ENCODE assay signal across 9 cellular contexts in the genomic region with DNA sequence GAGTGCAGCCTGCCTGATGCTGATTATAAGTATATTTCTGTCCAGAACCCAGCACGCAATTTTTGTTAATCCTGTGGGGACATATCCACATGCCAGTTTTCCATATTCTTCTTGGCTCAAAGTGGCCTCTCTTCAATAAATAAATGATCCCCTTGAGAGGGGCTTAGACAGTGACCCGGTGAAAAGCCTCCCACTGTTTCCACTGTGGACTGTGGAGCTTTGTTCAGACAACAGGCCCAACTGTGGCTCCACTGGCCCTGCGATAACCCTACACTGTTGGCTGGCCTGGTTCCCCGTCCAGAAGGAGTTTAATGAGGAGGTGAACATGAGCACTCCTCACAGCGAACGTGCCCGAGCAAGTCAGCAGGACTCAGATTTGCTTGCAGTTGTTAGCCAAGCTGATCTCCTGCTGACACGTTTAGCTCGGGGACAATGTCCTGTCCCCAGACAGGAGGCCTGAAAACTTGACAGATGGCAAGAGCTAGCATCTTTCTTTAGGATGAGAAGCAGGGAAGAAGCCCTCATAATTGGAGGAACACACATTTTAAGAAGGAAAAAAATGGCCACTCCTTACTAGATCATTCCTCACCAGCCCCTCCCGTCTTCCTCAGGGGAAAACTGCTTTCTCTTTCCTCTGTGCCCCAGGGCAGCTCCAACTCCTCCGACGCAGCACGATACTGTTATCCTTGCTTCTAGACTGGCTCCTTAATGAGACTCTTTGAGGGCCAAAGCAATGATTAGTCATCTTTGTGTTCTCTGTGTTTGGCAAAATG. TPM values are rescaled to one million over a fixed set of nuclear protein-coding genes. Genes with fewer than 3 reads are reported as not detected.
A peak's percentile ranks its signal among the peaks of the same experiment; 100 is the strongest.
DNase-seq lines count a peak whose midpoint lies in the region; ATAC-seq and TF ChIP-seq lines count a peak whose summit lies in the region.
"Had no signal": no experiment of that assay in that cellular context is flagged by ENCODE, and none has a peak within 500 bp of the region (broad histone marks: within the 10 kb centered on the region; RNA-seq: fewer than 3 reads in every experiment).

No MANE protein-coding gene starts in this region.

- TF ChIP-seq CTCF in RWPE1 (conservative IDR thresholded peaks at IDR 0.05; ENCODE audit: low read depth) (no peak), fibroblast of lung (conservative IDR thresholded peaks at IDR 0.05 in 1 of 2, IDR thresholded peaks at IDR 0.05 in 1 of 2; ENCODE audit: low read depth in 1 of 2, low read length in 2 of 2) (no peak), spleen (IDR thresholded peaks at IDR 0.05 in 8 of 11, conservative IDR thresholded peaks at IDR 0.05 in 3 of 11) (no peak)

- intact Hi-C loops in spleen (cut with DNase I; ENCODE audit: low total_unique reads) = no loop called here

- H3K4me3 Mint-ChIP-seq in activated naive CD8-positive, alpha-beta T cell treated with anti-CD3 and anti-CD28 coated beads, Interleukin-2, amount 50 U/mL, for 24 hours = no peak overlapping the region

- CTCF ChIA-PET in RWPE1 (lab: Yijun Ruan, JAX) = interaction anchor here (0.9 to 1.4 kb wide), 4 partner anchors 11 to 30 kb away, joined by 3 to 5 read pairs (median 4); no protein-coding TSS in a partner anchor

- ATAC-seq in activated naive CD8-positive, alpha-beta T cell treated with anti-CD3 and anti-CD28 coated beads, Interleukin-2, amount 50 U/mL, for 24 hours = no peak
- ATAC-seq: left colon had no signal

- H3K27ac Mint-ChIP-seq in activated naive CD8-positive, alpha-beta T cell treated with anti-CD3 and anti-CD28 coated beads, Interleukin-2, amount 50 U/mL, for 24 hours = no peak overlapping the region

- H3K27ac ChIP-seq in RWPE1 = peak overlapping the region; percentile 97
- H3K27ac ChIP-seq in fibroblast of lung (ENCODE audit: insufficient read depth, low read length) = no peak overlapping the region
- H3K27ac ChIP-seq in thymus (ENCODE audit: low read depth) = peak overlapping the region; percentile 68
- no peak overlapping the region for H3K27ac ChIP-seq in spleen
- no peak overlapping the region for H3K27ac ChIP-seq in effector memory CD4-positive, alpha-beta T cell (ENCODE audit: insufficient read depth, low read length, poor library complexity, severe bottlenecking)
- H3K27ac ChIP-seq: uterus had no signal

- H3K79me2 ChIP-seq in fibroblast of lung (ENCODE audit: control insufficient read depth, insufficient read depth, low read length) = no peaks in the 10 kb centered on the region

- TF ChIP-seq POLR2A in spleen (IDR thresholded peaks at IDR 0.05) = no peak

- POLR2A ChIA-PET in RWPE1 (lab: Yijun Ruan, JAX; ENCODE audit: low non-redundant PET) = no interaction called here

- peak overlapping the region; percentile 17 for H2AFZ ChIP-seq in fibroblast of lung (ENCODE audit: low read length)

- H3K4me2 ChIP-seq in fibroblast of lung (ENCODE audit: extremely low read depth, insufficient read depth, low read length) = no peak overlapping the region

- H3K27me3 ChIP-seq in fibroblast of lung (ENCODE audit: control insufficient read depth, insufficient read depth, low read length) = no peaks in the 10 kb centered on the region
- H3K27me3 ChIP-seq in thymus (ENCODE audit: control insufficient read depth, insufficient read depth) = no peaks in the 10 kb centered on the region
- no peaks in the 10 kb centered on the region for H3K27me3 ChIP-seq in spleen (replicated peaks in 1 of 7)
- H3K27me3 ChIP-seq in effector memory CD4-positive, alpha-beta T cell (replicated peaks; ENCODE audit: control insufficient read depth, insufficient read depth, low read length, poor library complexity, severe bottlenecking) = no peaks in the 10 kb centered on the region
- H3K27me3 ChIP-seq: uterus had no signal

- H3K9ac ChIP-seq in fibroblast of lung (ENCODE audit: insufficient read depth, low read length) = no peak overlapping the region

- H3K36me3 ChIP-seq in fibroblast of lung (ENCODE audit: control insufficient read depth, insufficient read depth, low read length) = no peaks in the 10 kb centered on the region
- H3K36me3 ChIP-seq in thymus (ENCODE audit: control insufficient read depth, insufficient read depth) = no peaks in the 10 kb centered on the region
- H3K36me3 ChIP-seq in spleen = no peaks in the 10 kb centered on the region
- H3K36me3 ChIP-seq in effector memory CD4-positive, alpha-beta T cell (ENCODE audit: control insufficient read depth, insufficient read depth, low read length) = no peaks in the 10 kb centered on the region
- H3K36me3 ChIP-seq: uterus had no signal

- no peaks in the 10 kb centered on the region for H3K4me1 Mint-ChIP-seq in activated naive CD8-positive, alpha-beta T cell treated with anti-CD3 and anti-CD28 coated beads, Interleukin-2, amount 50 U/mL, for 24 hours

- no peaks in the 10 kb centered on the region for H3K36me3 Mint-ChIP-seq in activated naive CD8-positive, alpha-beta T cell treated with anti-CD3 and anti-CD28 coated beads, Interleukin-2, amount 50 U/mL, for 24 hours (ENCODE audit: low read depth)

- 94% methylated on average over 13 of the region's 13 CpGs for WGBS in thymus
- 80 to 89% (median 86%) methylated on average over 13 of the region's 13 CpGs for WGBS in spleen, 5 donors

- H4K20me1 ChIP-seq in fibroblast of lung (ENCODE audit: control insufficient read depth, extremely low read depth, insufficient read depth, low read length) = no peaks in the 10 kb centered on the region

- H3K9me3 Mint-ChIP-seq in activated naive CD8-positive, alpha-beta T cell treated with anti-CD3 and anti-CD28 coated beads, Interleukin-2, amount 50 U/mL, for 24 hours = no peaks in the 10 kb centered on the region

- no peaks in the 10 kb centered on the region for H3K27me3 Mint-ChIP-seq in activated naive CD8-positive, alpha-beta T cell treated with anti-CD3 and anti-CD28 coated beads, Interleukin-2, amount 50 U/mL, for 24 hours

- no peaks in the 10 kb centered on the region for H3K9me3 ChIP-seq in fibroblast of lung (ENCODE audit: control insufficient read depth, insufficient read depth, low read depth, low read length)
- no peaks in the 10 kb centered on the region for H3K9me3 ChIP-seq in thymus (ENCODE audit: control insufficient read depth)
- H3K9me3 ChIP-seq in spleen = no peaks in the 10 kb centered on the region
- no peaks in the 10 kb centered on the region for H3K9me3 ChIP-seq in effector memory CD4-positive, alpha-beta T cell (ENCODE audit: control insufficient read depth, low read length)
- H3K9me3 ChIP-seq: uterus had no signal

- no peak overlapping the region for H3K4me3 ChIP-seq in fibroblast of lung (replicated peaks in 1 of 4; ENCODE audit: control extremely low read depth in 1 of 4, insufficient read depth in 1 of 4, low read depth in 3 of 4, low read length in 4 of 4)
- no peak overlapping the region for H3K4me3 ChIP-seq in thymus (ENCODE audit: low read length)
- no peak overlapping the region for H3K4me3 ChIP-seq in spleen
- no peak overlapping the region for H3K4me3 ChIP-seq in effector memory CD4-positive, alpha-beta T cell (ENCODE audit: insufficient read depth, low read depth, low read length, poor library complexity, severe bottlenecking)
- H3K4me3 ChIP-seq: uterus had no signal

- no peaks in the 10 kb centered on the region for H3K4me1 ChIP-seq in fibroblast of lung (ENCODE audit: control insufficient read depth, extremely low read depth, insufficient read depth, low read length)
- H3K4me1 ChIP-seq in thymus (ENCODE audit: control insufficient read depth, insufficient read depth, low read length) = no peaks in the 10 kb centered on the region
- H3K4me1 ChIP-seq in spleen = no peaks in the 10 kb centered on the region
- no peaks in the 10 kb centered on the region for H3K4me1 ChIP-seq in effector memory CD4-positive, alpha-beta T cell (ENCODE audit: control insufficient read depth, insufficient read depth, low read length, poor library complexity, severe bottlenecking)
- H3K4me1 ChIP-seq: uterus had no signal

- peak; percentile 18 for DNase-seq in NCI-H1105 (lab: John Stamatoyannopoulos, UW)
- peak; percentile 92 for DNase-seq in RWPE1 (ENCODE audit: low spot score)
- DNase-seq in fibroblast of lung (ENCODE audit: low read depth in 2 of 2) = peak in 1 of 2 donors; percentile 80
- DNase-seq in activated naive CD8-positive, alpha-beta T cell treated with anti-CD3 and anti-CD28 coated beads, Interleukin-2, amount 50 U/mL, for 24 hours = no peak
- no peak for DNase-seq in spleen
- DNase-seq in effector memory CD4-positive, alpha-beta T cell = no peak
- DNase-seq: left colon, uterus had no signal

RNA-seq across cellular contexts. Expression of gene MTCL1, which starts 20.0 kb away (rescaled TPM):
- total RNA-seq in fibroblast of lung = 38.0 and 56.0 TPM in 2 replicates
- polyA plus RNA-seq in fibroblast of lung = 31.0 and 35.0 TPM in 2 replicates
- polyA plus RNA-seq in fibroblast of lung (2012) = 26.9 and 35.7 TPM in 2 replicates
- 30.9 and 31.1 TPM in 2 replicates for polyA minus RNA-seq in fibroblast of lung (ENCODE audit: low replicate concordance)
- polyA plus RNA-seq in thymus = 15.9 TPM
- total RNA-seq in spleen = 1 to 10 TPM; 2.5 to 7.5 (median 5.0) TPM
- polyA plus RNA-seq in spleen = 1 to 10 TPM; 1.6 to 4.4 (median 2.8) TPM

Comparison
In these comparisons a context has a peak if more than half of its experiments do, and no peak if none do; other contexts are left out.
1. DNase-seq: peak in NCI-H1105 (single experiment) and RWPE1 (single experiment); none in activated naive CD8-positive, alpha-beta T cell treated with anti-CD3 and anti-CD28 coated beads, Interleukin-2, amount 50 U/mL, for 24 hours (single experiment), spleen (single experiment) and effector memory CD4-positive, alpha-beta T cell (0 of 3).
2. H3K27ac ChIP-seq: peak in RWPE1 (single experiment) and thymus (single experiment); none in fibroblast of lung (single experiment), spleen (0 of 8) and effector memory CD4-positive, alpha-beta T cell (single experiment).